ENCODE assay signal across 1 cellular context in the genomic region with DNA sequence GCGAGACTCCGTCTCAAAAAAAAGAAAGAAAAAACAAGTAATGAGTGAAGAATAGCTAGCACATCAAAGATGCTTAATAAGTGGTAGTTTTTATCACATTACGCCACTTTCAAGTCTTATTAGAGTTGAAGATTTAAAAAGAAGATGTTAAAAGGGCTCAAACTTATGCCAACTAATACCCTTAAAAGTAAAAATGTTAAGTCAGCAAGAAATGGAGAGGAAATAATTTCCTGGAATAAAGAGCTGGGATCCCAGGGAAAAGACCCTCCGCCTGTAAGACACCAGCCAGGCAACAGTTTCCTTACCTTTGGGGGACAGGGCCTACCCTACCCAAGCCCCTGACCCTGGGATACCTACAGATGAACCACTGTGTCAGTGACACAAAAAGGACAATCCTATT.
TF ChIP-seq lines count a peak whose summit lies in the region.

No MANE protein-coding gene starts in this region.

TF ChIP-seq in HepG2, 621 proteins besides CTCF, POLR2A, EP300 and RAD21:
- TF ChIP-seq ZNF589 (CRISPR knock-in tag; conservative IDR thresholded peaks at IDR 0.05) (no peak), MAFK (conservative IDR thresholded peaks at IDR 0.05 in 1 of 2, IDR thresholded peaks at IDR 0.05 in 1 of 2; ENCODE audit: low read length in 2 of 2) (peak; percentile 93 to 97), ELF4 (CRISPR knock-in tag; IDR thresholded peaks at IDR 0.05; ENCODE audit: borderline replicate concordance) (no peak), POLR2G (IDR thresholded peaks at IDR 0.05; ENCODE audit: low read depth, low read length) (no peak), SIX1 (CRISPR knock-in tag; IDR thresholded peaks at IDR 0.05; ENCODE audit: borderline replicate concordance) (no peak), MAFF (IDR thresholded peaks at IDR 0.05; ENCODE audit: low read depth, low read length) (peak; percentile 95)
- TF ChIP-seq, protein P1, sequence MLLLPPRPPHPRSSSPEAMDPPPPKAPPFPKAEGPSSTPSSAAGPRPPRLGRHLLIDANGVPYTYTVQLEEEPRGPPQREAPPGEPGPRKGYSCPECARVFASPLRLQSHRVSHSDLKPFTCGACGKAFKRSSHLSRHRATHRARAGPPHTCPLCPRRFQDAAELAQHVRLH (CRISPR knock-in tag; IDR thresholded peaks at IDR 0.05; ENCODE audit: borderline replicate concordance, low read depth), result no peak
